9 cellular contexts compared by ENCODE assay signal in genomic region chr1:226121049-226121586, GRCh38. TPM values are rescaled to one million over a fixed set of nuclear protein-coding genes. Genes with fewer than 3 reads are reported as not detected.
DNase-seq lines count a peak whose midpoint lies in the region; ATAC-seq, FAIRE-seq and TF ChIP-seq lines count a peak whose summit lies in the region.
"Had no signal": no experiment of that assay in that cellular context is flagged by ENCODE, and none has a peak within 500 bp of the region (broad histone marks: within the 10 kb centered on the region; RNA-seq: fewer than 3 reads in every experiment).

No MANE protein-coding gene starts in this region.

- no TSS peak for BruUV-seq in K562 (replicated peaks; lab: Mats Ljungman, UMichigan)

- H3K4me2 ChIP-seq in K562 (ENCODE audit: insufficient read depth, low read length): peak overlapping the region; percentile 81

- TF ChIP-seq EP300 in K562 (IDR thresholded peaks at IDR 0.05; ENCODE audit: low read length): no peak

- H3K79me2 ChIP-seq in K562 (ENCODE audit: control insufficient read depth, insufficient read depth, low read length): no peaks in the 10 kb centered on the region

- no peaks in the 10 kb centered on the region for H3K36me3 ChIP-seq in K562 (ENCODE audit: control insufficient read depth, insufficient read depth, low read length)
- no peaks in the 10 kb centered on the region for H3K36me3 ChIP-seq in mucosa of rectum (ENCODE audit: control insufficient read depth in 2 of 2, insufficient read depth in 2 of 2, low read length in 2 of 2)

- H2AFZ ChIP-seq in K562 (ENCODE audit: low read depth, low read length): peak overlapping the region; percentile 98

- TF ChIP-seq POLR2A in K562 (conservative IDR thresholded peaks at IDR 0.05) (no peak), erythroblast (IDR thresholded peaks at IDR 0.05; ENCODE audit: low read length) (no peak)

- in situ Hi-C loops in K562 (cut with MboI): loop anchor here (5.0 to 10.0 kb wide), 2 partner anchors 134 to 646 kb away; no protein-coding TSS in a partner anchor

- POLR2A ChIA-PET in HEK293T (lab: Yijun Ruan, JAX): interaction anchor here (0.9 to 8.0 kb wide), 6 partner anchors 11 to 122 kb away, joined by 4 to 49 read pairs (median 10); partner anchors contain the start of genes H3-3A and SDE2
- POLR2A ChIA-PET in K562 (lab: Yijun Ruan, JAX): interaction anchor here (0.7 to 1.7 kb wide), 8 partner anchors 10 to 158 kb away, joined by 3 to 9 read pairs (median 4); no protein-coding TSS in a partner anchor

- H3K9ac ChIP-seq in K562 (ENCODE audit: insufficient read depth in 1 of 2, low read depth in 2 of 2, low read length in 2 of 2) (peak overlapping the region; percentile 32 to 93), mucosa of rectum (ENCODE audit: low read depth in 1 of 2, low read length in 2 of 2) (peak overlapping the region; percentile 54 to 89)

- H3K27ac ChIP-seq in 22Rv1 (peak overlapping the region; percentile 100), K562 (ENCODE audit: extremely low read depth, low read depth, low read length) (peak overlapping the region; percentile 36; the same call in 1 of the 3 replicates), mucosa of rectum (ENCODE audit: low read depth in 2 of 2, low read length in 2 of 2) (peak overlapping the region; percentile 98)

- DNase-seq in HEK293T (ENCODE audit: extremely low spot score): no peak
- no peak for DNase-seq in K562 (ENCODE audit: extremely low read depth in 1 of 4, low spot score in 3 of 4)
- DNase-seq in erythroblast (lab: John Stamatoyannopoulos, UW): no peak
- DNase-seq in putamen (ENCODE audit: low spot score): no peak
- DNase-seq in dedifferentiated amniotic fluid mesenchymal stem cell (ENCODE audit: extremely low spot score): no peak

- H3K9me3 ChIP-seq in K562 (replicated peaks; ENCODE audit: control insufficient read depth, insufficient read depth, low read depth, low read length) (no peaks in the 10 kb centered on the region), mucosa of rectum (ENCODE audit: control insufficient read depth in 2 of 2, low read length in 2 of 2) (no peaks in the 10 kb centered on the region)

- 12% methylated on average over 32 of the region's 37 CpGs for WGBS in K562 (ENCODE audit: insufficient coverage, low coverage, missing lambda C conversion rate)

- no peak for FAIRE-seq in K562 (lab: Jason Lieb, UNC)
- FAIRE-seq: colon had no signal

- no peaks in the 10 kb centered on the region for H3K9me1 ChIP-seq in K562 (ENCODE audit: control insufficient read depth, insufficient read depth, low read length)

- no peaks in the 10 kb centered on the region for H3K27me3 ChIP-seq in K562 (ENCODE audit: control insufficient read depth in 2 of 2, insufficient read depth in 2 of 2, low read length in 2 of 2)
- H3K27me3 ChIP-seq in mucosa of rectum (ENCODE audit: control insufficient read depth in 2 of 2, insufficient read depth in 2 of 2, low read length in 2 of 2): no peaks in the 10 kb centered on the region

- intact Hi-C loops in K562 (cut with micrococcal nuclease): loop anchor here (1.0 to 10.0 kb wide), 4 partner anchors 57 to 484 kb away; partner anchors contain the start of gene TMEM63A

- TF ChIP-seq CTCF in 22Rv1 (IDR thresholded peaks at IDR 0.05): no peak
- no peak for TF ChIP-seq CTCF in K562 (IDR thresholded peaks at IDR 0.05 in 2 of 3, conservative IDR thresholded peaks at IDR 0.05 in 1 of 3; ENCODE audit: insufficient read depth in 2 of 3, low read depth in 1 of 3, low read length in 3 of 3)

- CTCF ChIA-PET in HEK293T (lab: Yijun Ruan, JAX): interaction anchor here (1.0 to 3.2 kb wide), 2 partner anchors 38 to 56 kb away, joined by 3 to 24 read pairs; no protein-coding TSS in a partner anchor
- CTCF ChIA-PET in K562 (lab: Yijun Ruan, JAX; ENCODE audit: low intra/inter-chr PET ratio): interaction anchor here (0.6 to 3.5 kb wide), 9 partner anchors 10 to 646 kb away, joined by 3 to 56 read pairs (median 5); partner anchors contain the start of gene H3-3A

- ATAC-seq in K562 (no peak), HG03469 (IDR thresholded peaks at IDR 0.05; ENCODE audit: unreplicated experiment) (no peak)

- TF ChIP-seq RAD21 in K562 (CRISPR knock-in tag; conservative IDR thresholded peaks at IDR 0.05 in 1 of 2, IDR thresholded peaks at IDR 0.05 in 1 of 2): no peak

- H3K4me3 ChIP-seq in K562: peak overlapping the region; percentile 56
- peak overlapping the region; percentile 67 to 72 for H3K4me3 ChIP-seq in mucosa of rectum (ENCODE audit: low read length in 2 of 2)

- H3K4me1 ChIP-seq in K562 (replicated peaks in 1 of 2; ENCODE audit: control insufficient read depth in 2 of 2, insufficient read depth in 2 of 2, low read length in 2 of 2) (peaks cover 10 to 45% of the 10 kb centered on the region in 2 experiments; a peak in 4 of 5 replicates), mucosa of rectum (ENCODE audit: control insufficient read depth in 2 of 2, insufficient read depth in 2 of 2, low read length in 2 of 2) (peaks cover 33 to 34% of the 10 kb centered on the region in 2 donors)

- peaks cover 4% of the 10 kb centered on the region; the same call in 1 of the 2 replicates for H4K20me1 ChIP-seq in K562 (replicated peaks; ENCODE audit: control insufficient read depth, insufficient read depth, low read length)

TF ChIP-seq in HEK293T, 16 proteins besides CTCF, POLR2A, EP300 and RAD21:
- TF ChIP-seq LEF1 (IDR thresholded peaks at IDR 0.05; ENCODE audit: borderline replicate concordance) (no peak), FOXM1 (IDR thresholded peaks at IDR 0.05; ENCODE audit: borderline replicate concordance) (peak; percentile 97), FOXK2 (IDR thresholded peaks at IDR 0.05) (no peak), TARDBP (IDR thresholded peaks at IDR 0.05) (no peak), L3MBTL2 (conservative IDR thresholded peaks at IDR 0.05) (peak; percentile 68)

TF ChIP-seq in K562, 482 proteins besides CTCF, POLR2A, EP300 and RAD21 (continues in another document):
- TF ChIP-seq PREB (CRISPR knock-in tag; IDR thresholded peaks at IDR 0.05) (no peak), ATF1 (CRISPR knock-in tag; IDR thresholded peaks at IDR 0.05) (no peak), ATF1 (tag; IDR thresholded peaks at IDR 0.05) (no peak), HNRNPLL (IDR thresholded peaks at IDR 0.05; ENCODE audit: low read depth, low read length, poor library complexity, severe bottlenecking) (no peak), ZBED1 (IDR thresholded peaks at IDR 0.05) (0 out of 2 replicates have a peak, but pooled peaks have one; percentile 2), CREB3L1 (IDR thresholded peaks at IDR 0.05; ENCODE audit: borderline replicate concordance, low read depth) (no peak)

RNA-seq across cellular contexts. Expression of gene H3-3A, which starts 58.6 kb away (rescaled TPM):
- total RNA-seq in K562 (2011; cell fraction: chromatin; rRNA removed; ENCODE audit: low replicate concordance): 33.3 and 126 TPM in 2 replicates
- 45.1 and 46.9 TPM in 2 replicates for total RNA-seq in K562 (2011; cell fraction: nucleolus; rRNA removed)
- total RNA-seq in K562 (2011; cell fraction: nucleoplasm; rRNA removed): 88.2 and 158 TPM in 2 replicates
- 412 and 510 TPM in 2 replicates for total RNA-seq in K562 (2014; rRNA removed)
- total RNA-seq in K562 (2014; rRNA removed; fragmentation: Illumina TruSeq; extraction: Trizol): 517 and 565 TPM in 2 replicates
- 394 and 426 TPM in 2 replicates for total RNA-seq in K562 (2015; rRNA removed; fragmentation: Illumina TruSeq; extraction: Trizol)
- total RNA-seq in K562 (2021): 808 and 835 TPM in 2 replicates
- polyA plus RNA-seq in K562 (2011; rRNA removed): 812 and 877 TPM in 2 replicates
- 605 and 678 TPM in 2 replicates for polyA plus RNA-seq in K562 (2011; cell fraction: cytosol; rRNA removed)
- polyA plus RNA-seq in K562 (2011; cell fraction: nucleus; rRNA removed): 136 and 194 TPM in 2 replicates
- polyA plus RNA-seq in K562 (2012): 834 and 880 TPM in 2 replicates
- 758 and 923 TPM in 2 replicates for polyA plus RNA-seq in K562 (2014; fragmentation: Illumina TruSeq; extraction: Trizol)
- 100 to 1,000 TPM; 543 to 591 TPM for polyA plus RNA-seq in K562 (2014; fragmentation: Nextera tagmentation; extraction: Ambion mirVana)
- 975 and 1,083 TPM in 2 replicates for polyA plus RNA-seq in K562 (2014; rRNA removed)
- polyA minus RNA-seq in K562 (2011; rRNA and poly(A)+ RNA removed): 127 and 157 TPM in 2 replicates
- 116 and 160 TPM in 2 replicates for polyA minus RNA-seq in K562 (2011; cell fraction: cytosol; rRNA and poly(A)+ RNA removed)
- polyA minus RNA-seq in K562 (2011; cell fraction: nucleus; rRNA and poly(A)+ RNA removed): 24.4 and 52.3 TPM in 2 replicates

Comparison
In these comparisons a context has a peak if more than half of its experiments do, and no peak if none do; other contexts are left out.
1. H3K27ac ChIP-seq: peak in every context shown above with its lines; median percentile 100 in 22Rv1; 98 in mucosa of rectum; 36 in K562.